7 cellular contexts compared by ENCODE assay signal in genomic region chr3:75321060-75321459, GRCh38.
"Had no signal": no experiment of that assay in that cellular context is flagged by ENCODE, and none has a peak within 500 bp of the region (broad histone marks: within the 10 kb centered on the region; RNA-seq: fewer than 3 reads in every experiment).

No MANE protein-coding gene starts in this region.

- H2AFZ ChIP-seq: GM23248 had no signal

- ATAC-seq: K562 had no signal

- H3K4me3 Mint-ChIP-seq: H9 had no signal

- H3K9ac ChIP-seq: GM23248 had no signal

- FAIRE-seq: H54, K562 had no signal

- H3K27ac ChIP-seq: GM23248 had no signal

- H3K4me3 ChIP-seq: GM23248, K562 had no signal

- DNase-seq: H9, HCEC 1CT, IMR-90, KG1 had no signal

- H3K9me3 Mint-ChIP-seq: H9 had no signal
